In the genomic region with DNA sequence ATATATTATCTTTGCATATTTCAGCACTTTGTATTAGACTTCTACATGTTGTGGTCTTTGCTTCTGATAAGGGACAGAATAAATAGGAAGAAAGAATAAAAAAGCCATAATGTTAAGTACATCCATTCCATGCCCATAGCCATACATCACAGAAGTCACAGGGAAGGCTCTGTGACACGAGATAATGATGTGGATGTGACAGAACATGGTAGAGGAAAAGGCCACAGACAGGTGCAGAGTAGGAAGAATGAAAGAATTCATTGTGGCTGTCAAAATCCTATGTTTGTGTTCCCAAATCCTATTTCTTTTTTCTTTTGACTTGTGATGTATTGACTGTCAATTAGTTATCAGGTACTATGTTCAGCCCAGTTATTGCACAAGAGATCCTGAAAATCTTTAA, we compare ENCODE assay signal across 20 cellular contexts.
"Had no signal": no experiment of that assay in that cellular context is flagged by ENCODE, and none has a peak within 500 bp of the region (broad histone marks: within the 10 kb centered on the region; RNA-seq: fewer than 3 reads in every experiment).

No MANE protein-coding gene starts in this region.

- H3K27ac ChIP-seq: colonic mucosa, heart left ventricle, sigmoid colon, skin epidermis, thoracic aorta, transverse colon had no signal

- H3K4me3 ChIP-seq: colonic mucosa, heart left ventricle, sigmoid colon, skin epidermis, thoracic aorta, transverse colon had no signal

- H3K36me3 ChIP-seq: colonic mucosa, heart left ventricle, sigmoid colon, thoracic aorta, transverse colon had no signal

- H3K27me3 Mint-ChIP-seq: naive B cell; stimulated activated naive B cell treated with anti-CD40 and anti-IgM and Interleukin-4, amounts not matched to agents 10 μg/mL and 1 μg/mL and 100 μg/mL, for 72 hours; stimulated activated naive CD8-positive, alpha-beta T cell treated with anti-CD3 and anti-CD28 coated beads, Interleukin-15, amount 100 ng/mL, for 72 hours had no signal

- H3K4me3 Mint-ChIP-seq: naive B cell; nephron; stimulated activated naive B cell treated with anti-CD40 and anti-IgM and Interleukin-4, amounts not matched to agents 10 μg/mL and 1 μg/mL and 100 μg/mL, for 72 hours; stimulated activated naive CD8-positive, alpha-beta T cell treated with anti-CD3 and anti-CD28 coated beads, Interleukin-15, amount 100 ng/mL, for 72 hours had no signal

- H3K9me3 ChIP-seq: colonic mucosa, sigmoid colon, thoracic aorta, transverse colon had no signal

- DNase-seq: colonic mucosa; dermis blood vessel endothelial cell; effector CD8-positive, alpha-beta T cell; heart left ventricle; hypothalamus; kidney glomerular epithelial cell; mesendoderm; naive B cell; posterior cingulate gyrus; sigmoid colon; stimulated activated CD4-positive, alpha-beta T cell treated with anti-CD3 and anti-CD28 coated beads, Interleukin-2, amount 100 ng/mL, for 24 hours; stimulated activated CD4-positive, alpha-beta T cell treated with anti-CD3 and anti-CD28 coated beads, Interleukin-4, amount 100 ng/mL, for 4 hours; stimulated activated naive B cell treated with anti-CD40 and anti-IgM and Interleukin-4, amounts not matched to agents 10 μg/mL and 1 μg/mL and 100 μg/mL, for 72 hours; stimulated activated naive CD8-positive, alpha-beta T cell treated with anti-CD3 and anti-CD28 coated beads, Interleukin-15, amount 100 ng/mL, for 72 hours; transverse colon had no signal

- FAIRE-seq: frontal cortex, islet of Langerhans had no signal

- H3K4me1 ChIP-seq: colonic mucosa, transverse colon had no signal

- ATAC-seq: heart left ventricle; stimulated activated naive B cell treated with anti-CD40 and anti-IgM and Interleukin-4, amounts not matched to agents 10 μg/mL and 1 μg/mL and 100 μg/mL, for 72 hours; stimulated activated naive CD8-positive, alpha-beta T cell treated with anti-CD3 and anti-CD28 coated beads, Interleukin-15, amount 100 ng/mL, for 72 hours had no signal

- H3K27ac Mint-ChIP-seq: naive B cell; nephron; stimulated activated naive B cell treated with anti-CD40 and anti-IgM and Interleukin-4, amounts not matched to agents 10 μg/mL and 1 μg/mL and 100 μg/mL, for 72 hours; stimulated activated naive CD8-positive, alpha-beta T cell treated with anti-CD3 and anti-CD28 coated beads, Interleukin-15, amount 100 ng/mL, for 72 hours had no signal

- H3K9me3 Mint-ChIP-seq: nephron; stimulated activated naive CD8-positive, alpha-beta T cell treated with anti-CD3 and anti-CD28 coated beads, Interleukin-15, amount 100 ng/mL, for 72 hours had no signal

- H3K27me3 ChIP-seq: colonic mucosa, heart left ventricle, sigmoid colon, transverse colon had no signal
